Comparison of ENCODE assay signal across 8 cellular contexts in the genomic region with DNA sequence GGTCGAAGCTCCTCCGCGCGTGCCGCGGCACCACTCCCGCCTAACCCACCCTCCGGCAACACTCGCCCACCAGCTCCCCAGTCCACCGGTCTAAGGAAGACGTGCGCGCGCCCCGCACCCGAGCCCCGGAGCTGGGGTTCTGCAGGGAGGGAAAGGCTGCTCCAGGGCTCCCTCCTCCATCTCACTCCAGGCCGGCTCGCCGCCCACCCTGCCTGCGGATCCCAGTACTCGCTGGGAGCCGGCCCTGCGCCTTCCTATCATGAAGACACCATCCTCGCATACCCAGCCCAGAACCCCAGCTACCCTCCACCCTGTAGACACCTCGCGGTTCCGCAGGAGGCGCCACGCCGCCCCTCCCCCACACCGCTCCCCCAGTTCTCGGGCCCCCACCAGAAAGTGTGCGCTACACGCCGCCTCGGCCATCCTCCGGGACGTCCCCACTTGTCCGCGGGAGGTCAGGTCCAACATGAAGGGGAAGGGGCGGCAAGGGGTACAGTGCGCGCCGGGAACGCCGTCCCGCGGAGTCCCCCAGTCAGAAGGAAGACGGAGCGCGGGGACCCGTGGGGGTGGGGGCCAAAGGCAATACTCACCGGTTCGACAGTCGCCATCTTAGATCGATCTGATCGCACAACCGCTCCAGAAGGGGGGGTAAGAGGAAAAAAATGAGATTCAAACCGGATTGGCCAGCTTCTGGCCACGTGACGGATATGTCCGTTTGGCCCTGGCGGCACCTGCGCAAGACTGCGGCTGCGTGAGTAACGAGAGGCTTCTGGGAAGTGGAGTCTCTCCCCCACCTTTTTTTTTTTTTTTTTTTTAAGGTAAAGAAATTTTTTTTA. TPM values are rescaled to one million over a fixed set of nuclear protein-coding genes. Genes with fewer than 3 reads are reported as not detected.
DNase-seq lines count a peak whose midpoint lies in the region; ATAC-seq, FAIRE-seq and TF ChIP-seq lines count a peak whose summit lies in the region.

A gene with protein sequence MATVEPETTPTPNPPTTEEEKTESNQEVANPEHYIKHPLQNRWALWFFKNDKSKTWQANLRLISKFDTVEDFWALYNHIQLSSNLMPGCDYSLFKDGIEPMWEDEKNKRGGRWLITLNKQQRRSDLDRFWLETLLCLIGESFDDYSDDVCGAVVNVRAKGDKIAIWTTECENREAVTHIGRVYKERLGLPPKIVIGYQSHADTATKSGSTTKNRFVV (minus strand): TSS at position 629 of the 836 bp plus-strand sequence. CDS start 21 bp downstream, at position 608.

- TF ChIP-seq POLR2A in body of pancreas (IDR thresholded peaks at IDR 0.05) (no peak), sigmoid colon (IDR thresholded peaks at IDR 0.05) (no peak)

- H3K27me3 ChIP-seq in body of pancreas (no peaks in the 10 kb centered on the region), sigmoid colon (no peaks in the 10 kb centered on the region)

- peak within 1 kb of the TSS; percentile 88 to 98 (median 94) for H3K27ac ChIP-seq in body of pancreas
- H3K27ac ChIP-seq in sigmoid colon, result peak within 1 kb of the TSS; percentile 88 to 98 (median 95)

- ATAC-seq in GM18520 (IDR thresholded peaks at IDR 0.05; ENCODE audit: unreplicated experiment) (peak; percentile 60), HG03064 (IDR thresholded peaks at IDR 0.05; ENCODE audit: low read depth, unreplicated experiment) (peak; percentile 73), body of pancreas (peak; percentile 95)

- WGBS in body of pancreas, 2 donors, result 0% methylated on average over 23 to 51 of the region's 68 CpGs
- WGBS in sigmoid colon, 2 donors, result 0% methylated on average over 68 of the region's 68 CpGs

- H3K9me3 ChIP-seq in body of pancreas (no peaks in the 10 kb centered on the region), sigmoid colon (no peaks in the 10 kb centered on the region)

- peak; percentile 83 for FAIRE-seq in TTC549 (lab: Jason Lieb, UNC)

- H3K36me3 ChIP-seq in body of pancreas (replicated peaks in 1 of 2; ENCODE audit: insufficient read depth in 1 of 2, low read depth in 2 of 2) (no peaks in the 10 kb centered on the region), sigmoid colon (peaks cover 0 to 4% (median 0%) of the 10 kb centered on the region in 4 donors)

- TF ChIP-seq CTCF in body of pancreas (IDR thresholded peaks at IDR 0.05) (peak in 2 of 7 experiments; percentile 9 to 26), sigmoid colon (IDR thresholded peaks at IDR 0.05) (peak in 3 of 4 experiments; percentile 2 to 17 (median 13))

- peak in 1 of 4 donors; percentile 17 for TF ChIP-seq EP300 in sigmoid colon (IDR thresholded peaks at IDR 0.05)

- H3K4me1 ChIP-seq in body of pancreas (peaks cover 17% of the 10 kb centered on the region), sigmoid colon (peaks cover 0 to 30% (median 22%) of the 10 kb centered on the region in 4 donors)

- DNase-seq in A172 (ENCODE audit: low spot score) (peak; percentile 96), NCI-H2107 treated with DMSO at 0.1 percent for 48 hours (lab: John Stamatoyannopoulos, UW; ENCODE audit: unreplicated experiment) (peak; percentile 86), body of pancreas (peak; percentile 98 to 100 (median 99)), iPS DF 4.7 (ENCODE audit: extremely low read depth, low spot score) (peak; percentile 94), sigmoid colon (peak; percentile 99)

- H3K4me3 ChIP-seq in body of pancreas, result peak within 1 kb of the TSS; percentile 95 to 100
- peak within 1 kb of the TSS; percentile 59 to 98 (median 96) for H3K4me3 ChIP-seq in sigmoid colon

- intact Hi-C loops in body of pancreas (cut with DNase I), result no loop called here
- intact Hi-C loops in sigmoid colon (cut with DNase I), result loop anchor here (2.0 to 10.0 kb wide), 6 partner anchors 66 to 966 kb away; a partner anchor contains a TSS

RNA-seq across cellular contexts. Expression of the gene that starts here (rescaled TPM):
- total RNA-seq in A172 (2014; rRNA removed; shearing (Covaris generic)), result 217 and 338 TPM in 2 replicates
- total RNA-seq in body of pancreas (10 to 100 TPM; 31.1 to 67.9 TPM), sigmoid colon (10 to 100 TPM; 38.5 to 81.3 (median 65.4) TPM)
- polyA plus RNA-seq in sigmoid colon, result 100 to 1,000 TPM in 1 of 3 donors, 10 to 100 TPM in 2; 67.3 to 115 (median 74.5) TPM

Comparison
In these comparisons a context has a peak if more than half of its experiments do, and no peak if none do; other contexts are left out.
1. Peak in every context shown above with its lines: DNase-seq, ATAC-seq, H3K4me3 ChIP-seq and H3K27ac ChIP-seq.